In genomic region chr3:106440672-106441071, GRCh38 we compare ENCODE assay signal across 30 cellular contexts.
DNase-seq lines count a peak whose midpoint lies in the region; ATAC-seq, FAIRE-seq and TF ChIP-seq lines count a peak whose summit lies in the region.
"Had no signal": no experiment of that assay in that cellular context is flagged by ENCODE, and none has a peak within 500 bp of the region (broad histone marks: within the 10 kb centered on the region; RNA-seq: fewer than 3 reads in every experiment).

No MANE protein-coding gene starts in this region.

- H3K36me3 ChIP-seq in GM12878 (ENCODE audit: control insufficient read depth in 2 of 2, insufficient read depth in 2 of 2, low read length in 1 of 2) (no peaks in the 10 kb centered on the region), Caco-2 (ENCODE audit: control insufficient read depth, insufficient read depth, low read length) (no peaks in the 10 kb centered on the region)
- H3K36me3 ChIP-seq: BLaER1 treated with 17β-estradiol and CSF1 and Interleukin-3, amounts not matched to agents 10 nM and 100 nM; colonic mucosa; left lung; suprapubic skin had no signal

- TF ChIP-seq RAD21 in GM12878 (IDR thresholded peaks at IDR 0.05; ENCODE audit: insufficient read depth, low read depth, low read length) = no peak

- H3K9me3 ChIP-seq in GM12878 (replicated peaks; ENCODE audit: control insufficient read depth, insufficient read depth, low read length) = no peaks in the 10 kb centered on the region
- no peaks in the 10 kb centered on the region for H3K9me3 ChIP-seq in Caco-2
- H3K9me3 ChIP-seq: BLaER1 treated with 17β-estradiol and CSF1 and Interleukin-3, amounts not matched to agents 10 nM and 100 nM; colonic mucosa; left lung; suprapubic skin had no signal

- BruUV-seq in GM12878 (replicated peaks; lab: Mats Ljungman, UMichigan) (no TSS peak), Caco-2 (replicated peaks; lab: Mats Ljungman, UMichigan) (no TSS peak)

- H3K4me3 ChIP-seq in GM12878 (no peak overlapping the region), Caco-2 (ENCODE audit: low read depth, low read length) (no peak overlapping the region)
- H3K4me3 ChIP-seq: BLaER1 treated with 17β-estradiol and CSF1 and Interleukin-3, amounts not matched to agents 10 nM and 100 nM; colonic mucosa; left lung; smooth muscle cell; suprapubic skin had no signal

- H3K27ac Mint-ChIP-seq in Caco-2 (ENCODE audit: unreplicated experiment) = no peak overlapping the region
- H3K27ac Mint-ChIP-seq: effector memory CD8-positive, alpha-beta T cell; naive thymus-derived CD8-positive, alpha-beta T cell; T-helper 2 cell treated with Interferon-gamma antibody and Interleukin-4, amounts not matched to agents 5 μg/mL and 100 μg/mL, for 36 hours had no signal

- no peak for TF ChIP-seq CTCF in GM12878 (IDR thresholded peaks at IDR 0.05 in 2 of 3, conservative IDR thresholded peaks at IDR 0.05 in 1 of 3; ENCODE audit: control insufficient read depth in 2 of 3, extremely low read depth in 1 of 3, insufficient read depth in 1 of 3, low read depth in 3 of 3, low read length in 3 of 3)
- no peak for TF ChIP-seq CTCF in Caco-2 (IDR thresholded peaks at IDR 0.05; ENCODE audit: insufficient read depth in 1 of 2, low read depth in 1 of 2, low read length in 1 of 2, severe bottlenecking in 1 of 2, unreplicated experiment in 1 of 2)

- no peak overlapping the region for H3K9ac ChIP-seq in GM12878 (ENCODE audit: control insufficient read depth, insufficient read depth, low read length)
- H3K9ac ChIP-seq: BLaER1 treated with 17β-estradiol and CSF1 and Interleukin-3, amounts not matched to agents 10 nM and 100 nM had no signal

- in situ Hi-C loops in ACHN (cut with HindIII; ENCODE audit: low pct_ligation_motif_present, low pct_unique_long_range_greater_than_20kb, low sequenced_read_pairs) (no loop called here), GM12878 (cut with MboI) (no loop called here)

- H3K4me3 Mint-ChIP-seq in Caco-2 (ENCODE audit: unreplicated experiment) = no peak overlapping the region
- H3K4me3 Mint-ChIP-seq: effector memory CD8-positive, alpha-beta T cell; naive thymus-derived CD8-positive, alpha-beta T cell; T-helper 2 cell treated with Interferon-gamma antibody and Interleukin-4, amounts not matched to agents 5 μg/mL and 100 μg/mL, for 36 hours had no signal

- CTCF ChIA-PET in GM12878 (lab: Yijun Ruan, JAX) = no interaction called here
- CTCF ChIA-PET in Caco-2 (lab: Charles Lee) = no interaction called here

- no peaks in the 10 kb centered on the region for H3K79me2 ChIP-seq in GM12878 (ENCODE audit: control insufficient read depth, insufficient read depth, low read length)

- H3K9me3 Mint-ChIP-seq in Caco-2 (ENCODE audit: unreplicated experiment) = no peaks in the 10 kb centered on the region
- H3K9me3 Mint-ChIP-seq: effector memory CD8-positive, alpha-beta T cell; naive thymus-derived CD8-positive, alpha-beta T cell; T-helper 2 cell treated with Interferon-gamma antibody and Interleukin-4, amounts not matched to agents 5 μg/mL and 100 μg/mL, for 36 hours had no signal

- POLR2A ChIA-PET in GM12878 (lab: Charles Lee) = no interaction called here
- POLR2A ChIA-PET in Caco-2 (lab: Charles Lee) = no interaction called here

- no peaks in the 10 kb centered on the region for H3K4me1 ChIP-seq in GM12878 (ENCODE audit: control insufficient read depth, insufficient read depth, low read length)
- H3K4me1 ChIP-seq in Caco-2 = no peaks in the 10 kb centered on the region
- H3K4me1 ChIP-seq: BLaER1 treated with 17β-estradiol and CSF1 and Interleukin-3, amounts not matched to agents 10 nM and 100 nM; colonic mucosa; foreskin keratinocyte; left lung; suprapubic skin had no signal

- intact Hi-C loops in GM12878 (cut with micrococcal nuclease; ENCODE audit: unreplicated experiment) = no loop called here
- intact Hi-C loops in Caco-2 (cut with micrococcal nuclease; ENCODE audit: unreplicated experiment) = no loop called here

- no peak for TF ChIP-seq POLR2A in GM12878 (IDR thresholded peaks at IDR 0.05; ENCODE audit: low read depth, low read length)

- no peak overlapping the region for H2AFZ ChIP-seq in GM12878 (ENCODE audit: control insufficient read depth, low read depth, low read length)

- H3K27me3 Mint-ChIP-seq in Caco-2 (ENCODE audit: insufficient read depth, unreplicated experiment) = no peaks in the 10 kb centered on the region
- H3K27me3 Mint-ChIP-seq: effector memory CD8-positive, alpha-beta T cell; naive thymus-derived CD8-positive, alpha-beta T cell had no signal

- H3K36me3 Mint-ChIP-seq in Caco-2 (ENCODE audit: insufficient read depth, unreplicated experiment) = no peaks in the 10 kb centered on the region
- H3K36me3 Mint-ChIP-seq: naive thymus-derived CD8-positive, alpha-beta T cell had no signal

- no peak overlapping the region for H3K27ac ChIP-seq in GM12878 (ENCODE audit: control insufficient read depth, insufficient read depth)
- H3K27ac ChIP-seq: BLaER1 treated with 17β-estradiol and CSF1 and Interleukin-3, amounts not matched to agents 10 nM and 100 nM; colonic mucosa; foreskin keratinocyte; left lung; suprapubic skin; VCaP had no signal

- peak; percentile 42 for FAIRE-seq in GM19239 (lab: Jason Lieb, UNC)
- FAIRE-seq in GM12878 (lab: Jason Lieb, UNC) = no peak
- FAIRE-seq: bronchial epithelial cell had no signal

- no peaks in the 10 kb centered on the region for H3K27me3 ChIP-seq in GM12878 (replicated peaks in 1 of 2; ENCODE audit: control insufficient read depth in 2 of 2, insufficient read depth in 2 of 2, low read length in 1 of 2)
- H3K27me3 ChIP-seq in Caco-2 (replicated peaks; ENCODE audit: control insufficient read depth, insufficient read depth, low read length) = no peaks in the 10 kb centered on the region
- H3K27me3 ChIP-seq: BLaER1 treated with 17β-estradiol and CSF1 and Interleukin-3, amounts not matched to agents 10 nM and 100 nM; colonic mucosa; foreskin keratinocyte; left lung; suprapubic skin had no signal

- WGBS in GM12878 (ENCODE audit: insufficient coverage, insufficient replicate concordance, low lambda C conversion rate, missing lambda C conversion rate) = 66% methylated on average over 2 of the region's 2 CpGs

- H3K4me1 Mint-ChIP-seq in Caco-2 (ENCODE audit: low read depth, unreplicated experiment) = no peaks in the 10 kb centered on the region

- RAD21 ChIA-PET in GM12878 (lab: Charles Lee; ENCODE audit: unreplicated experiment) = interaction anchor here (1.1 kb wide), 1 partner anchor 754 kb away, joined by 3 read pairs; no protein-coding TSS in a partner anchor

- no peak for TF ChIP-seq EP300 in GM12878 (IDR thresholded peaks at IDR 0.05; ENCODE audit: borderline replicate concordance in 1 of 2, control insufficient read depth in 1 of 2, low read depth in 2 of 2, low read length in 2 of 2)

- SMC1A ChIA-PET in GM12878 (lab: Charles Lee; ENCODE audit: uncharacterized antibody, unreplicated experiment) = interaction anchor here (1.0 to 2.2 kb wide), 3 partner anchors 10 to 15 kb away, joined by 4 to 5 read pairs (median 4); no protein-coding TSS in a partner anchor

- peak; percentile 64 for ATAC-seq in HG03196 (IDR thresholded peaks at IDR 0.05; ENCODE audit: unreplicated experiment)
- ATAC-seq in GM12878 = peak; percentile 36; the same call in 1 of the 3 replicates
- ATAC-seq in HG02885 (IDR thresholded peaks at IDR 0.05; ENCODE audit: poor library complexity, unreplicated experiment) = no peak
- ATAC-seq: effector memory CD8-positive, alpha-beta T cell; esophagus mucosa; foreskin keratinocyte; left lung; naive thymus-derived CD8-positive, alpha-beta T cell had no signal

- H3K4me2 ChIP-seq in GM12878 (ENCODE audit: control insufficient read depth, insufficient read depth) = no peak overlapping the region
- H3K4me2 ChIP-seq: BLaER1 treated with 17β-estradiol and CSF1 and Interleukin-3, amounts not matched to agents 10 nM and 100 nM; smooth muscle cell had no signal

- no peaks in the 10 kb centered on the region for H4K20me1 ChIP-seq in GM12878 (ENCODE audit: control insufficient read depth, insufficient read depth)
- H4K20me1 ChIP-seq: BLaER1 treated with 17β-estradiol and CSF1 and Interleukin-3, amounts not matched to agents 10 nM and 100 nM had no signal

- peak; percentile 66 for DNase-seq in ACHN
- DNase-seq in GM19239 (ENCODE audit: insufficient read length, low spot score) = no peak
- no peak for DNase-seq in GM12878 (ENCODE audit: low read depth, low spot score)
- no peak for DNase-seq in Caco-2
- DNase-seq in amygdala (lab: John Stamatoyannopoulos, UW) = no peak
- DNase-seq in Kasumi-1 (lab: John Stamatoyannopoulos, UW) = no peak
- DNase-seq: activated CD4-positive, alpha-beta T cell treated with anti-CD3 and anti-CD28 coated beads for 48 hours; activated naive CD4-positive, alpha-beta T cell treated with anti-CD3 and anti-CD28 coated beads, Interleukin-2, amount 50 U/mL, for 16 hours; activated T-cell treated with anti-CD3 and anti-CD28 coated beads, Interleukin-2, amount 50 U/mL, for 48 hours; colonic mucosa; effector memory CD8-positive, alpha-beta T cell; foreskin keratinocyte; left lung; midbrain; MM.1S; naive thymus-derived CD8-positive, alpha-beta T cell; NCI-H2081; NCI-H226; NCI-H748 treated with DMSO at 0.1 percent for 48 hours; occipital lobe; retina had no signal

TF ChIP-seq in GM12878, 131 proteins besides CTCF, POLR2A, EP300 and RAD21 (continues in another document):
- TF ChIP-seq RBBP5 (conservative IDR thresholded peaks at IDR 0.05) = no peak
- no peak for TF ChIP-seq E2F4 (IDR thresholded peaks at IDR 0.05; ENCODE audit: low read depth, low read length)
